In genomic region chr9:23683476-23684095, GRCh38 we compare ENCODE assay signal across 21 cellular contexts.
DNase-seq lines count a peak whose midpoint lies in the region; ATAC-seq and TF ChIP-seq lines count a peak whose summit lies in the region.
"Had no signal": no experiment of that assay in that cellular context is flagged by ENCODE, and none has a peak within 500 bp of the region (broad histone marks: within the 10 kb centered on the region; RNA-seq: fewer than 3 reads in every experiment).

No MANE protein-coding gene starts in this region.

- no peaks in the 10 kb centered on the region for H3K36me3 Mint-ChIP-seq in nephron (ENCODE audit: low read depth)
- H3K36me3 Mint-ChIP-seq: activated naive CD4-positive, alpha-beta T cell treated with anti-CD3 and anti-CD28 coated beads, Interleukin-2, amount 50 U/mL, for 72 hours; CD4-positive, alpha-beta memory T cell; stimulated activated effector memory CD8-positive, alpha-beta T cell treated with anti-CD3 and anti-CD28 coated beads, Interleukin-12 subunit alpha, Interleukin-12 subunit beta, amount 100 ng/mL, for 72 hours had no signal

- H3K4me3 Mint-ChIP-seq in nephron = no peak overlapping the region
- H3K4me3 Mint-ChIP-seq: activated T-cell treated with anti-CD3 and anti-CD28 coated beads, Interleukin-2, amount 50 U/mL, for 24 hours; CD4-positive, alpha-beta memory T cell; stimulated activated effector memory CD8-positive, alpha-beta T cell treated with anti-CD3 and anti-CD28 coated beads, Interleukin-12 subunit alpha, Interleukin-12 subunit beta, amount 100 ng/mL, for 72 hours had no signal

- TF ChIP-seq CTCF in nephron (IDR thresholded peaks at IDR 0.05; ENCODE audit: unreplicated experiment in 3 of 3) = no peak

- H3K27me3 Mint-ChIP-seq in nephron (ENCODE audit: low read depth) = no peaks in the 10 kb centered on the region
- H3K27me3 Mint-ChIP-seq: activated T-cell treated with anti-CD3 and anti-CD28 coated beads, Interleukin-2, amount 50 U/mL, for 24 hours; CD4-positive, alpha-beta memory T cell had no signal

- H3K36me3 ChIP-seq in HUES6 (ENCODE audit: control insufficient read depth, insufficient read depth, low read length) = peaks cover 2% of the 10 kb centered on the region; the same call in 1 of the 2 replicates
- peaks cover 10% of the 10 kb centered on the region for H3K36me3 ChIP-seq in SJCRH30
- H3K36me3 ChIP-seq: brain microvascular endothelial cell, thoracic aorta had no signal

- H3K27ac ChIP-seq in HUES6 (ENCODE audit: low read depth, low read length) (0 out of 2 replicates have a peak overlapping the region, but pooled peaks have one; percentile 76), SJCRH30 (peak overlapping the region; percentile 95), epithelial cell of prostate (peak overlapping the region; percentile 48)
- H3K27ac ChIP-seq: brain microvascular endothelial cell, HL-60, thoracic aorta had no signal

- H3K9ac ChIP-seq in HUES6 (ENCODE audit: low read length) = no peak overlapping the region

- H3K4me1 ChIP-seq in HUES6 (ENCODE audit: control insufficient read depth, insufficient read depth, low read length) (peaks cover 46% of the 10 kb centered on the region), SJCRH30 (peaks cover 57% of the 10 kb centered on the region)

- H3K9me3 ChIP-seq in HUES6 (ENCODE audit: control insufficient read depth, insufficient read depth, low read depth, low read length) = no peaks in the 10 kb centered on the region
- no peaks in the 10 kb centered on the region for H3K9me3 ChIP-seq in SJCRH30 (replicated peaks)
- H3K9me3 ChIP-seq: mucosa of descending colon, thoracic aorta had no signal

- no peaks in the 10 kb centered on the region for H3K9me3 Mint-ChIP-seq in nephron

- H3K4me3 ChIP-seq in HUES6 (ENCODE audit: low read depth, low read length) (no peak overlapping the region), SJCRH30 (peak overlapping the region; percentile 13)
- H3K4me3 ChIP-seq: mucosa of descending colon, thoracic aorta had no signal

- H3K27ac Mint-ChIP-seq in nephron = peak overlapping the region; percentile 18 to 46 (median 43)
- H3K27ac Mint-ChIP-seq: activated naive CD4-positive, alpha-beta T cell treated with anti-CD3 and anti-CD28 coated beads, Interleukin-2, amount 50 U/mL, for 72 hours; activated T-cell treated with anti-CD3 and anti-CD28 coated beads, Interleukin-2, amount 50 U/mL, for 24 hours; CD4-positive, alpha-beta memory T cell; stimulated activated effector memory CD8-positive, alpha-beta T cell treated with anti-CD3 and anti-CD28 coated beads, Interleukin-12 subunit alpha, Interleukin-12 subunit beta, amount 100 ng/mL, for 72 hours had no signal

- H3K27me3 ChIP-seq in HUES6 (ENCODE audit: control insufficient read depth, insufficient read depth, low read length) (no peaks in the 10 kb centered on the region), SJCRH30 (no peaks in the 10 kb centered on the region)
- H3K27me3 ChIP-seq: brain microvascular endothelial cell had no signal

- H3K4me1 Mint-ChIP-seq in nephron = peaks cover 23% of the 10 kb centered on the region
- H3K4me1 Mint-ChIP-seq: CD4-positive, alpha-beta memory T cell; stimulated activated effector memory CD8-positive, alpha-beta T cell treated with anti-CD3 and anti-CD28 coated beads, Interleukin-12 subunit alpha, Interleukin-12 subunit beta, amount 100 ng/mL, for 72 hours had no signal

- peak; percentile 30 to 62 for DNase-seq in SJCRH30
- DNase-seq in epithelial cell of prostate (ENCODE audit: low read depth, low spot score) = no peak
- DNase-seq in superior temporal gyrus (ENCODE audit: extremely low spot score) = no peak
- no peak for DNase-seq in cortex of kidney (lab: John Stamatoyannopoulos, UW)
- DNase-seq: activated CD4-positive, alpha-beta T cell treated with anti-CD3 and anti-CD28 coated beads, Interleukin-2, amount 50 U/mL, for 4 hours; activated T-cell treated with anti-CD3 and anti-CD28 coated beads, Interleukin-2, amount 50 U/mL, for 24 hours; brain microvascular endothelial cell; CD4-positive, alpha-beta memory T cell; erythroblast; left cardiac atrium; mucosa of descending colon; NCI-H2029; right cardiac atrium; SHP77 had no signal

- ATAC-seq in HG03175 (IDR thresholded peaks at IDR 0.05; ENCODE audit: unreplicated experiment) = no peak
- ATAC-seq: activated naive CD4-positive, alpha-beta T cell treated with anti-CD3 and anti-CD28 coated beads, Interleukin-2, amount 50 U/mL, for 72 hours; left cardiac atrium; mucosa of descending colon; right cardiac atrium; stimulated activated effector memory CD8-positive, alpha-beta T cell treated with anti-CD3 and anti-CD28 coated beads, Interleukin-12 subunit alpha, Interleukin-12 subunit beta, amount 100 ng/mL, for 72 hours had no signal

Comparison
In these comparisons a context has a peak if more than half of its experiments do, and no peak if none do; other contexts are left out.
1. DNase-seq: peak in SJCRH30 (2 of 2); none in epithelial cell of prostate (single experiment), superior temporal gyrus (single experiment) and cortex of kidney (single experiment).
2. Peak in every context shown above with its lines, with median percentiles within 50 percentile points of each other: H3K27ac ChIP-seq.